In genomic region chr7:111741811-111742240, GRCh38 we compare ENCODE assay signal across 8 cellular contexts.
A peak's percentile ranks its signal among the peaks of the same experiment; 100 is the strongest.
DNase-seq lines count a peak whose midpoint lies in the region; ATAC-seq and TF ChIP-seq lines count a peak whose summit lies in the region.

No MANE protein-coding gene starts in this region.

- peak; percentile 92 for ATAC-seq in GM19397 (IDR thresholded peaks at IDR 0.05; ENCODE audit: unreplicated experiment)
- peak; percentile 95 for ATAC-seq in HG03354 (IDR thresholded peaks at IDR 0.05; ENCODE audit: poor library complexity, severe bottlenecking, unreplicated experiment)
- peak; percentile 91 for ATAC-seq in activated CD8-positive, alpha-beta T cell treated with anti-CD3 and anti-CD28 coated beads for 36 hours
- peak; percentile 90 for ATAC-seq in foreskin keratinocyte

- CTCF ChIA-PET in activated CD8-positive, alpha-beta T cell treated with anti-CD3 and anti-CD28 coated beads for 36 hours (lab: Charles Lee): interaction anchor here (0.6 to 2.6 kb wide), 14 partner anchors 8 to 754 kb away, joined by 3 to 15 read pairs (median 3); no protein-coding TSS in a partner anchor

- POLR2A ChIA-PET in activated CD8-positive, alpha-beta T cell treated with anti-CD3 and anti-CD28 coated beads for 36 hours (lab: Charles Lee): no interaction called here

- H3K9ac ChIP-seq in parathyroid adenoma: no peak overlapping the region

- no peak overlapping the region for H2AFZ ChIP-seq in parathyroid adenoma

- no peak overlapping the region for H3K4me3 Mint-ChIP-seq in activated CD8-positive, alpha-beta T cell treated with anti-CD3 and anti-CD28 coated beads for 36 hours

- H3K4me1 Mint-ChIP-seq in activated CD8-positive, alpha-beta T cell treated with anti-CD3 and anti-CD28 coated beads for 36 hours (ENCODE audit: low read depth): no peaks in the 10 kb centered on the region

- H3K4me1 ChIP-seq in foreskin keratinocyte (no peaks in the 10 kb centered on the region), parathyroid adenoma (no peaks in the 10 kb centered on the region)

- H3K4me3 ChIP-seq in parathyroid adenoma (ENCODE audit: low read depth, low read length): no peak overlapping the region

- peak; percentile 38 for DNase-seq in DMS79 (lab: John Stamatoyannopoulos, UW)
- DNase-seq in NCI-H2227 treated with DMSO at 0.1 percent for 48 hours (lab: John Stamatoyannopoulos, UW): peak; percentile 81
- DNase-seq in activated CD8-positive, alpha-beta T cell treated with anti-CD3 and anti-CD28 coated beads for 36 hours: peak; percentile 50
- DNase-seq in foreskin keratinocyte: peak in 1 of 2 donors; percentile 57
- no peak for DNase-seq in amniotic stem cell (lab: John Stamatoyannopoulos, UW)

- no peaks in the 10 kb centered on the region for H3K79me2 ChIP-seq in parathyroid adenoma

- no peaks in the 10 kb centered on the region for H3K36me3 ChIP-seq in parathyroid adenoma (ENCODE audit: control insufficient read depth, insufficient read depth, low read length)

- H3K27ac ChIP-seq in foreskin keratinocyte: no peak overlapping the region
- H3K27ac ChIP-seq in parathyroid adenoma: no peak overlapping the region

- peak; percentile 71 for TF ChIP-seq CTCF in activated CD8-positive, alpha-beta T cell treated with anti-CD3 and anti-CD28 coated beads for 36 hours (IDR thresholded peaks at IDR 0.05)
- TF ChIP-seq CTCF in foreskin keratinocyte (conservative IDR thresholded peaks at IDR 0.05): peak; percentile 74
- peak; percentile 60 for TF ChIP-seq CTCF in parathyroid adenoma (IDR thresholded peaks at IDR 0.05)

- H3K27ac Mint-ChIP-seq in activated CD8-positive, alpha-beta T cell treated with anti-CD3 and anti-CD28 coated beads for 36 hours: no peak overlapping the region

- intact Hi-C loops in activated CD8-positive, alpha-beta T cell treated with anti-CD3 and anti-CD28 coated beads for 36 hours (cut with micrococcal nuclease): loop anchor here (5.0 to 10.0 kb wide), 2 partner anchors 755 to 1683 kb away; no protein-coding TSS in a partner anchor

- H3K36me3 Mint-ChIP-seq in activated CD8-positive, alpha-beta T cell treated with anti-CD3 and anti-CD28 coated beads for 36 hours (ENCODE audit: low read depth): no peaks in the 10 kb centered on the region

- H3K27me3 ChIP-seq in foreskin keratinocyte (no peaks in the 10 kb centered on the region), parathyroid adenoma (ENCODE audit: control insufficient read depth, insufficient read depth, low read length) (no peaks in the 10 kb centered on the region)

- H3K27me3 Mint-ChIP-seq in activated CD8-positive, alpha-beta T cell treated with anti-CD3 and anti-CD28 coated beads for 36 hours: no peaks in the 10 kb centered on the region

- H3K4me2 ChIP-seq in parathyroid adenoma (ENCODE audit: low read length): no peak overlapping the region

- H3K9me3 ChIP-seq in parathyroid adenoma (ENCODE audit: control insufficient read depth, low read length): no peaks in the 10 kb centered on the region

- H3K9me3 Mint-ChIP-seq in activated CD8-positive, alpha-beta T cell treated with anti-CD3 and anti-CD28 coated beads for 36 hours: no peaks in the 10 kb centered on the region
